In the genomic region with DNA sequence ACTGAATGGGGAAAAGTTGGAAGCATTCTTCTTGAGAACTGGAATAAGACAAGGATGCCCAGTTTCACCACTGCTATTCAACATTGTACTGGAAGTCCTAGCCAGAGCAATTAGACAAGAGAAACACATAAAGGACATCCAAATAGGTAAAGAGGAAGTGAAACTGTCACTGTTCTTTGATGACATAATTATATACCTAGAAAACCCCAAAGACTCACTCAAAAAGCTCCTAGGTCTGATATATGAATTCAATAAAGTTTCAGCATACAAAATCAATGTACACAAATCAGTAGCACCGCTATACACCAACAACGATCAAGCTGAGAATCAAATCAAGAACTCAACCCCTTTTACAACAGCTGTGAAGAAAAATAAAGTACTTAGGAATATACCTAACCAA, we compare ENCODE assay signal across 15 cellular contexts.
DNase-seq lines count a peak whose midpoint lies in the region; ATAC-seq and TF ChIP-seq lines count a peak whose summit lies in the region.
"Had no signal": no experiment of that assay in that cellular context is flagged by ENCODE, and none has a peak within 500 bp of the region (broad histone marks: within the 10 kb centered on the region; RNA-seq: fewer than 3 reads in every experiment).

No MANE protein-coding gene starts in this region.

- H4K20me1 ChIP-seq in hepatocyte (ENCODE audit: insufficient read depth, poor library complexity, severe bottlenecking) = no peaks in the 10 kb centered on the region

- TF ChIP-seq CTCF in sigmoid colon (IDR thresholded peaks at IDR 0.05) = no peak
- no peak for TF ChIP-seq CTCF in lower leg skin (IDR thresholded peaks at IDR 0.05)
- TF ChIP-seq CTCF in hepatocyte (IDR thresholded peaks at IDR 0.05; ENCODE audit: poor library complexity) = no peak

- H3K4me3 ChIP-seq in sigmoid colon (no peak overlapping the region), lower leg skin (ENCODE audit: low read depth, poor library complexity, severe bottlenecking) (no peak overlapping the region), hepatocyte (no peak overlapping the region)
- H3K4me3 ChIP-seq: vagina had no signal

- no peak overlapping the region for H3K4me2 ChIP-seq in hepatocyte

- TF ChIP-seq EP300 in sigmoid colon (IDR thresholded peaks at IDR 0.05) = no peak

- H3K4me1 ChIP-seq in sigmoid colon = peaks cover 0 to 16% (median 7%) of the 10 kb centered on the region in 4 donors
- H3K4me1 ChIP-seq in hepatocyte (ENCODE audit: insufficient read depth) = no peaks in the 10 kb centered on the region
- H3K4me1 ChIP-seq: parathyroid adenoma had no signal

- H3K36me3 ChIP-seq in sigmoid colon (no peaks in the 10 kb centered on the region), hepatocyte (replicated peaks; ENCODE audit: insufficient read depth, low read depth) (no peaks in the 10 kb centered on the region)
- H3K36me3 ChIP-seq: vagina had no signal

- H3K79me2 ChIP-seq in hepatocyte = no peaks in the 10 kb centered on the region
- H3K79me2 ChIP-seq: parathyroid adenoma had no signal

- H3K9me3 ChIP-seq in sigmoid colon (no peaks in the 10 kb centered on the region), hepatocyte (ENCODE audit: low read depth) (no peaks in the 10 kb centered on the region)
- H3K9me3 ChIP-seq: vagina had no signal

- intact Hi-C loops in sigmoid colon (cut with DNase I) (no loop called here), lower leg skin (cut with DNase I; ENCODE audit: low total_unique reads) (no loop called here)

- peak; percentile 12 for DNase-seq in KBM-7
- DNase-seq in sigmoid colon = no peak
- no peak for DNase-seq in lower leg skin (ENCODE audit: low spot score in 2 of 2)
- no peak for DNase-seq in hepatocyte (ENCODE audit: low spot score)
- DNase-seq in HuH-7.5 (ENCODE audit: low spot score) = no peak
- DNase-seq: activated T-cell treated with anti-CD3 and anti-CD28 coated beads, Interleukin-2, amount 50 U/mL, for 1 hour; DMS153; effector CD4-positive, alpha-beta T cell; foreskin melanocyte; NCI-H1694 had no signal

- H3K27me3 ChIP-seq in sigmoid colon = no peaks in the 10 kb centered on the region
- no peaks in the 10 kb centered on the region for H3K27me3 ChIP-seq in hepatocyte
- H3K27me3 ChIP-seq: vagina had no signal

- TF ChIP-seq POLR2A in sigmoid colon (IDR thresholded peaks at IDR 0.05) = no peak
- TF ChIP-seq POLR2A in lower leg skin (IDR thresholded peaks at IDR 0.05) = no peak

- ATAC-seq in GM18502 (IDR thresholded peaks at IDR 0.05; ENCODE audit: poor library complexity, unreplicated experiment) (peak; percentile 95), GM19467 (IDR thresholded peaks at IDR 0.05; ENCODE audit: unreplicated experiment) (peak; percentile 69), HG02973 (IDR thresholded peaks at IDR 0.05; ENCODE audit: unreplicated experiment) (peak; percentile 84)

- 91 to 94% methylated on average over 2 of the region's 2 CpGs for WGBS in sigmoid colon, 2 donors
- 94 to 96% methylated on average over 2 of the region's 2 CpGs for WGBS in lower leg skin, 2 donors
- WGBS in hepatocyte (ENCODE audit: low lambda C conversion rate, missing lambda C conversion rate) = 94% methylated on average over 2 of the region's 2 CpGs

- no peak overlapping the region for H2AFZ ChIP-seq in hepatocyte
- H2AFZ ChIP-seq: parathyroid adenoma had no signal

- in situ Hi-C loops in KBM-7 (cut with MboI; ENCODE audit: low pct_unique_long_range_greater_than_20kb, low sequenced_read_pairs) = loop anchor here (25.0 kb wide), 1 partner anchor 498 kb away; no protein-coding TSS in a partner anchor

- H3K27ac ChIP-seq in sigmoid colon = no peak overlapping the region
- H3K27ac ChIP-seq in hepatocyte = no peak overlapping the region
- H3K27ac ChIP-seq: parathyroid adenoma, vagina had no signal

- no peaks in the 10 kb centered on the region for H3K9me2 ChIP-seq in hepatocyte (replicated peaks; ENCODE audit: insufficient read depth)
